Comparison of ENCODE assay signal across 8 cellular contexts in the genomic region with DNA sequence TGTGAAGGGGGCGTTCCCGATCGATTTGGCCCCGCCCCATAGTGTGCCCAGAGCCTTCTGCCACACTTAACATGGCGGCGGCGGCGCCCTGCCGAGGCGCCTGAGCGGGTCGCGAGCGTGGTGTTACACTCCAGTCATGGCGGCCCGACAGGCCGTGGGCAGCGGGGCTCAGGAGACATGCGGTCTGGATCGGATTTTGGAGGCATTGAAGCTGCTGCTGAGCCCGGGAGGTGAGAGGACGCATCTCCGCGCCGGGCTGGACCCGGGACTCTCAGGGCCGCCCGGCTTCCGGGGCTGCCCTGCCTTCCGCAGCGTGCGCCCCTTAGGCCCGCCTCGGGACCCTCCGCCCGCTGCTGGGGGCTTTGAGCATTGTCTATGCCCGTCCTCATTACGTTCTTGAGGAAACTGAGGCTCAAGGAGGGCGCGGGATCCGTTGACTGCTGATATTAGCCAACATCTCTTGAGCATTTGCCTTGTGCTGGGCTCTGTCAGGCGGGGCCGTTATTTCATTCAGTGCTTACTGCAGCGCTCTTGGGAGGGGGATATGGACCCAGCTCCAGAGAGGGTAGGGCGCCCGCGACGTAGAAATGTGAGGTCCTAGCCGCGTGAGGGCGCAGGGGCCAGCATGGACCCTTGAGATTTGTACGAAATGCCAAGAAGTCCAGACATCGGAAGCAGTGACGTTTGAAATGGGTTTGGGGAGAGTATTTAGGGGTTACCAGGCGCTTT. TPM values are rescaled to one million over a fixed set of nuclear protein-coding genes. Genes with fewer than 3 reads are reported as not detected.
DNase-seq lines count a peak whose midpoint lies in the region; ATAC-seq and TF ChIP-seq lines count a peak whose summit lies in the region.

A gene (plus strand): TSS at position 50 of the 729 bp plus-strand sequence. CDS start 87 bp downstream, at position 137.

- H3K9ac ChIP-seq in muscle layer of colon (ENCODE audit: low read length) = peak within 1 kb of the TSS; percentile 88

- H3K4me1 ChIP-seq in PC-9 (replicated peaks; ENCODE audit: insufficient read depth) (no peaks in the 10 kb centered on the region; the same call in 1 of the 2 replicates), muscle layer of colon (ENCODE audit: insufficient read depth, low read length) (peaks cover 11% of the 10 kb centered on the region)

- peak; percentile 60 for DNase-seq in DMS153 (lab: John Stamatoyannopoulos, UW)
- peak; percentile 55 to 70 for DNase-seq in PC-9
- DNase-seq in activated T-cell treated with anti-CD3 and anti-CD28 coated beads, Interleukin-2, amount 50 U/mL, for 1 hour = peak; percentile 96
- peak; percentile 86 to 88 for DNase-seq in stimulated activated CD8-positive, alpha-beta memory T cell treated with anti-CD3 and anti-CD28 coated beads, Interleukin-7, amount 100 ng/mL, for 4 hours (ENCODE audit: low read depth in 2 of 2)

- no peaks in the 10 kb centered on the region for H3K9me2 ChIP-seq in PC-9 (ENCODE audit: insufficient read depth)

- no peak; the same call in 1 of the 2 replicates for TF ChIP-seq CTCF in PC-9 (conservative IDR thresholded peaks at IDR 0.05)

- POLR2A ChIA-PET in PC-9 (lab: Charles Lee; ENCODE audit: unreplicated experiment) = interaction anchor here (0.6 kb wide), 1 partner anchor 277 kb away, joined by 3 read pairs; no protein-coding TSS in a partner anchor

- H3K36me3 ChIP-seq in PC-9 (ENCODE audit: low read depth) (no peaks in the 10 kb centered on the region), muscle layer of colon (ENCODE audit: insufficient read depth, low read length) (no peaks in the 10 kb centered on the region)

- peak within 1 kb of the TSS; percentile 96 for H2AFZ ChIP-seq in PC-9

- TF ChIP-seq RAD21 in Ishikawa (IDR thresholded peaks at IDR 0.05; ENCODE audit: low read depth) = no peak

- no peaks in the 10 kb centered on the region for H3K79me2 ChIP-seq in PC-9 (ENCODE audit: low read depth)

- peak; percentile 74 for ATAC-seq in GM21576 (IDR thresholded peaks at IDR 0.05; ENCODE audit: unreplicated experiment)
- ATAC-seq in esophagus mucosa = peak; percentile 83

- peak within 1 kb of the TSS; percentile 80 for H3K4me3 ChIP-seq in PC-9
- H3K4me3 ChIP-seq in muscle layer of colon (ENCODE audit: low read depth in 1 of 2, low read length in 2 of 2) = peak within 1 kb of the TSS; percentile 76 to 82

- H3K9me3 ChIP-seq in PC-9 (ENCODE audit: insufficient read depth, low read depth) = no peaks in the 10 kb centered on the region
- no peaks in the 10 kb centered on the region for H3K9me3 ChIP-seq in muscle layer of colon (ENCODE audit: low read length)

- intact Hi-C loops in PC-9 (cut with micrococcal nuclease; ENCODE audit: unreplicated experiment) = loop anchor here (1.0 to 2.0 kb wide), 3 partner anchors 136 to 315 kb away; no protein-coding TSS in a partner anchor

- H3K27ac ChIP-seq in PC-9 = 0 out of 2 replicates have a peak within 1 kb of the TSS, but pooled peaks have one; percentile 5
- H3K27ac ChIP-seq in muscle layer of colon (ENCODE audit: low read depth, low read length) = peak within 1 kb of the TSS; percentile 77

- TF ChIP-seq EP300 in Ishikawa (IDR thresholded peaks at IDR 0.05; ENCODE audit: borderline replicate concordance) = no peak

- TSS peak; percentile 24 for BruUV-seq in PC-9 (replicated peaks; lab: Mats Ljungman, UMichigan)

- CTCF ChIA-PET in PC-9 (lab: Charles Lee) = interaction anchor here (0.6 to 1.2 kb wide), 3 partner anchors 17 to 484 kb away, joined by 4 to 11 read pairs (median 4); no protein-coding TSS in a partner anchor

- H3F3A ChIP-seq in PC-9 (ENCODE audit: insufficient read depth, low read depth) = peaks cover 15% of the 10 kb centered on the region

- H3K4me2 ChIP-seq in PC-9 = peak within 1 kb of the TSS; percentile 88

- H3K27me3 ChIP-seq in PC-9 (ENCODE audit: insufficient read depth, low read depth) (no peaks in the 10 kb centered on the region), muscle layer of colon (ENCODE audit: control insufficient read depth in 1 of 2, insufficient read depth in 2 of 2, low read length in 2 of 2) (no peaks in the 10 kb centered on the region)

- H4K20me1 ChIP-seq in PC-9 (ENCODE audit: insufficient read depth) = no peaks in the 10 kb centered on the region

TF ChIP-seq in Ishikawa, 13 proteins besides CTCF, POLR2A, EP300 and RAD21:
- peak; percentile 95 for TF ChIP-seq TAF1 (IDR thresholded peaks at IDR 0.05; ENCODE audit: low read depth)
- 0 out of 2 replicates have a peak, but pooled peaks have one; percentile 51 for TF ChIP-seq EGR1 (IDR thresholded peaks at IDR 0.05)
- TF ChIP-seq TCF12 (IDR thresholded peaks at IDR 0.05; ENCODE audit: low read depth) = no peak
- TF ChIP-seq, protein P1, sequence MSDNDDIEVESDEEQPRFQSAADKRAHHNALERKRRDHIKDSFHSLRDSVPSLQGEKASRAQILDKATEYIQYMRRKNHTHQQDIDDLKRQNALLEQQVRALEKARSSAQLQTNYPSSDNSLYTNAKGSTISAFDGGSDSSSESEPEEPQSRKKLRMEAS (IDR thresholded peaks at IDR 0.05) = peak; percentile 70
- TF ChIP-seq, protein P2, sequence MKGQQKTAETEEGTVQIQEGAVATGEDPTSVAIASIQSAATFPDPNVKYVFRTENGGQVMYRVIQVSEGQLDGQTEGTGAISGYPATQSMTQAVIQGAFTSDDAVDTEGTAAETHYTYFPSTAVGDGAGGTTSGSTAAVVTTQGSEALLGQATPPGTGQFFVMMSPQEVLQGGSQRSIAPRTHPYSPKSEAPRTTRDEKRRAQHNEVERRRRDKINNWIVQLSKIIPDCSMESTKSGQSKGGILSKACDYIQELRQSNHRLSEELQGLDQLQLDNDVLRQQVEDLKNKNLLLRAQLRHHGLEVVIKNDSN (IDR thresholded peaks at IDR 0.05) = no peak
- TF ChIP-seq, protein P3, sequence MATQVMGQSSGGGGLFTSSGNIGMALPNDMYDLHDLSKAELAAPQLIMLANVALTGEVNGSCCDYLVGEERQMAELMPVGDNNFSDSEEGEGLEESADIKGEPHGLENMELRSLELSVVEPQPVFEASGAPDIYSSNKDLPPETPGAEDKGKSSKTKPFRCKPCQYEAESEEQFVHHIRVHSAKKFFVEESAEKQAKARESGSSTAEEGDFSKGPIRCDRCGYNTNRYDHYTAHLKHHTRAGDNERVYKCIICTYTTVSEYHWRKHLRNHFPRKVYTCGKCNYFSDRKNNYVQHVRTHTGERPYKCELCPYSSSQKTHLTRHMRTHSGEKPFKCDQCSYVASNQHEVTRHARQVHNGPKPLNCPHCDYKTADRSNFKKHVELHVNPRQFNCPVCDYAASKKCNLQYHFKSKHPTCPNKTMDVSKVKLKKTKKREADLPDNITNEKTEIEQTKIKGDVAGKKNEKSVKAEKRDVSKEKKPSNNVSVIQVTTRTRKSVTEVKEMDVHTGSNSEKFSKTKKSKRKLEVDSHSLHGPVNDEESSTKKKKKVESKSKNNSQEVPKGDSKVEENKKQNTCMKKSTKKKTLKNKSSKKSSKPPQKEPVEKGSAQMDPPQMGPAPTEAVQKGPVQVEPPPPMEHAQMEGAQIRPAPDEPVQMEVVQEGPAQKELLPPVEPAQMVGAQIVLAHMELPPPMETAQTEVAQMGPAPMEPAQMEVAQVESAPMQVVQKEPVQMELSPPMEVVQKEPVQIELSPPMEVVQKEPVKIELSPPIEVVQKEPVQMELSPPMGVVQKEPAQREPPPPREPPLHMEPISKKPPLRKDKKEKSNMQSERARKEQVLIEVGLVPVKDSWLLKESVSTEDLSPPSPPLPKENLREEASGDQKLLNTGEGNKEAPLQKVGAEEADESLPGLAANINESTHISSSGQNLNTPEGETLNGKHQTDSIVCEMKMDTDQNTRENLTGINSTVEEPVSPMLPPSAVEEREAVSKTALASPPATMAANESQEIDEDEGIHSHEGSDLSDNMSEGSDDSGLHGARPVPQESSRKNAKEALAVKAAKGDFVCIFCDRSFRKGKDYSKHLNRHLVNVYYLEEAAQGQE (IDR thresholded peaks at IDR 0.05; ENCODE audit: low read depth) = no peak
- TF ChIP-seq CREB1 (IDR thresholded peaks at IDR 0.05; ENCODE audit: low read depth) = no peak
- 0 out of 2 replicates have a peak, but pooled peaks have one; percentile 19 for TF ChIP-seq NFIC (IDR thresholded peaks at IDR 0.05)
- no peak for TF ChIP-seq TEAD4 (IDR thresholded peaks at IDR 0.05)
- TF ChIP-seq ZBTB7A (IDR thresholded peaks at IDR 0.05; ENCODE audit: low read depth) = peak; percentile 90
- TF ChIP-seq CEBPB (IDR thresholded peaks at IDR 0.05) = no peak
- no peak for TF ChIP-seq FOXM1 (IDR thresholded peaks at IDR 0.05; ENCODE audit: borderline replicate concordance, low read depth)
- TF ChIP-seq YY1 (IDR thresholded peaks at IDR 0.05; ENCODE audit: low read depth) = peak; percentile 99

RNA-seq across cellular contexts. Expression of the gene that starts here (rescaled TPM):
- total RNA-seq in PC-9 (2021) (4.7 and 5.8 TPM in 2 replicates), esophagus mucosa (12.8 TPM)

Comparison
In these comparisons a context has a peak if more than half of its experiments do, and no peak if none do; other contexts are left out.
1. Peak in every context shown above with its lines: DNase-seq, ATAC-seq, H3K4me3 ChIP-seq and H3K27ac ChIP-seq.